ENCODE assay signal across 7 cellular contexts in the genomic region with DNA sequence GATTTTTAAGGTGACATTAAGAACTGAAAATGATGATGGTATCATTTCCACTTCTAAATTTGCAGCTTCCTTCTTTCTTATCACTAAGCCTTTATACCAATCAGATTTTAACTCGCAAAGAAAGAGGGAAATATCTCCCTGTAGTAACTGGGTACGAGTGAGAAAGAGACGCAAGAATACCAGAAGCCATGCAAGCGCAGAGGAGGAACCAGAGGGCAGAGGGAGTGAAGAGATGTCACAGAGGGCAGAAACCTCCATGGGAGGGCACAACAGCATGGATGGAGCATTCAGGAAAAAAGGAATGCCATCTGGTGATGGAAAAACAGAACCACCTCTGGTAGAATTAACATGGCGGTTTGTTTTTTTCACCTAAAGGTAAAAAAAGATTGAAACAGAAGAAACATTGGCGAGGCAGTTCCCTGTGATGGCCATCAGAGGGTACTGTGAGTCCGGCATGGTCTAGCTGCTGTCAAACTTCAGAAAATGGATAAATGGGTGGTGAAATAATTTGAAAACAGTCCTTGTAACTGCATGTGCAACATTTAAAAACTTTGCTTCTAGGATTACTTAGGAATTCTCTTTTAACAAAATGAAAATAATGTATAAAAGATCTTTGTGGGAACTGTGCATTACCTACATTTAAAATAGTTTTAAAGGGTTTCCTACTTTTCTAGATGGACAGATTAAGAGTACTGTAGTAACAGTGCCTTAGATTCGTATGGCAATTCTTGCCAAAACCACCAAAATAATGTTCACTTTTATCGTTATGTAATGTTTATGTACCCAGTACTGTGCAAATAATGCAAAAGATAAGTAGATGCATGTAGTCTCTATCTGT.
A peak's percentile ranks its signal among the peaks of the same experiment; 100 is the strongest.
DNase-seq lines count a peak whose midpoint lies in the region; ATAC-seq and TF ChIP-seq lines count a peak whose summit lies in the region.

No MANE protein-coding gene starts in this region.

- no peaks in the 10 kb centered on the region for H3K36me3 ChIP-seq in SU-DHL-6 (ENCODE audit: low read length)

- H2AFZ ChIP-seq in SU-DHL-6 (ENCODE audit: low read depth, low read length, severe bottlenecking), result no peak overlapping the region

- H3K9me2 ChIP-seq in SU-DHL-6 (replicated peaks; ENCODE audit: insufficient read depth, low read length), result no peaks in the 10 kb centered on the region

- peak; percentile 31 for TF ChIP-seq CTCF in SU-DHL-6 (IDR thresholded peaks at IDR 0.05; ENCODE audit: insufficient read depth, low read length, poor library complexity, severe bottlenecking)

- in situ Hi-C loops in G401 (cut with HindIII; ENCODE audit: low sequenced_read_pairs), result no loop called here

- H3K9me3 ChIP-seq in SU-DHL-6 (ENCODE audit: insufficient read depth, low read length), result no peaks in the 10 kb centered on the region

- no peak overlapping the region for H3K4me2 ChIP-seq in SU-DHL-6 (ENCODE audit: low read depth, low read length, poor library complexity, severe bottlenecking)

- H3K4me3 ChIP-seq in SU-DHL-6 (ENCODE audit: insufficient read depth, low read length, poor library complexity, severe bottlenecking), result no peak overlapping the region

- H3K79me2 ChIP-seq in SU-DHL-6 (ENCODE audit: insufficient read depth, low read length), result no peaks in the 10 kb centered on the region

- no peaks in the 10 kb centered on the region; the same call in 1 of the 2 replicates for H3F3A ChIP-seq in SU-DHL-6 (ENCODE audit: insufficient read depth)

- ATAC-seq in HG02938 (IDR thresholded peaks at IDR 0.05; ENCODE audit: unreplicated experiment), result peak; percentile 72

- DNase-seq in G401 (ENCODE audit: low spot score) (peak; percentile 27), glomerular visceral epithelial cell (ENCODE audit: extremely low spot score) (peak; percentile 24), superior temporal gyrus (ENCODE audit: extremely low spot score) (peak; percentile 50), NCI-H2081 (lab: John Stamatoyannopoulos, UW) (no peak), posterior vena cava (ENCODE audit: low spot score) (no peak)

- H3K27me3 ChIP-seq in SU-DHL-6 (ENCODE audit: low read length), result no peaks in the 10 kb centered on the region

- intact Hi-C loops in posterior vena cava (cut with DNase I), result no loop called here

- no peak overlapping the region for H3K27ac ChIP-seq in SU-DHL-6 (ENCODE audit: low read depth, low read length)

- H4K20me1 ChIP-seq in SU-DHL-6 (ENCODE audit: low read depth, low read length), result no peaks in the 10 kb centered on the region

- H3K9ac ChIP-seq in SU-DHL-6 (ENCODE audit: low read length), result no peak overlapping the region

Comparison
In these comparisons a context has a peak if more than half of its experiments do, and no peak if none do; other contexts are left out.
1. DNase-seq: peak in G401 (single experiment), glomerular visceral epithelial cell (single experiment) and superior temporal gyrus (single experiment); none in NCI-H2081 (0 of 2) and posterior vena cava (single experiment).